Comparison of ENCODE assay signal across 18 cellular contexts in genomic region chr6:144580771-144581170, GRCh38.
"Had no signal": no experiment of that assay in that cellular context is flagged by ENCODE, and none has a peak within 500 bp of the region (broad histone marks: within the 10 kb centered on the region; RNA-seq: fewer than 3 reads in every experiment).

No MANE protein-coding gene starts in this region.

- H3K4me3 Mint-ChIP-seq: activated B cell treated with CpG ODN at 0.5 μM for 24 hours; activated CD4-positive, alpha-beta T cell treated with anti-CD3 and anti-CD28 coated beads, Interleukin-2, amount 10 ng/mL, durations not matched to agents 24 days and 14 days; neural crest cell had no signal

- H3K36me3 Mint-ChIP-seq: activated naive CD4-positive, alpha-beta T cell treated with anti-CD3 and anti-CD28 coated beads, Interleukin-2, amount 50 U/mL, for 72 hours had no signal

- DNase-seq: activated B cell treated with CpG ODN at 0.5 μM for 24 hours; activated CD4-positive, alpha-beta T cell treated with anti-CD3 and anti-CD28 coated beads, Interleukin-2, amount 10 ng/mL, durations not matched to agents 24 days and 14 days; central memory CD4-positive, alpha-beta T cell; cortex of kidney; effector memory CD4-positive, alpha-beta T cell; foreskin melanocyte; kidney glomerular epithelial cell; sigmoid colon; stimulated activated CD4-positive, alpha-beta T cell treated with anti-CD3 and anti-CD28 coated beads, Interleukin-12 subunit alpha, Interleukin-12 subunit beta, amount 100 ng/mL, for 4 hours; stimulated activated CD4-positive, alpha-beta T cell treated with anti-CD3 and anti-CD28 coated beads, Interleukin-2, amount 100 ng/mL, for 24 hours; stomach; testis; upper lobe of left lung had no signal

- H3K9me3 Mint-ChIP-seq: activated B cell treated with CpG ODN at 0.5 μM for 24 hours; activated CD4-positive, alpha-beta T cell treated with anti-CD3 and anti-CD28 coated beads, Interleukin-2, amount 10 ng/mL, durations not matched to agents 24 days and 14 days; activated naive CD4-positive, alpha-beta T cell treated with anti-CD3 and anti-CD28 coated beads, Interleukin-2, amount 50 U/mL, for 72 hours; brain; neural crest cell had no signal

- H3K27me3 Mint-ChIP-seq: activated B cell treated with CpG ODN at 0.5 μM for 24 hours; activated CD4-positive, alpha-beta T cell treated with anti-CD3 and anti-CD28 coated beads, Interleukin-2, amount 10 ng/mL, durations not matched to agents 24 days and 14 days; brain had no signal

- FAIRE-seq: TTC549 had no signal

- H3K27ac Mint-ChIP-seq: activated B cell treated with CpG ODN at 0.5 μM for 24 hours; activated CD4-positive, alpha-beta T cell treated with anti-CD3 and anti-CD28 coated beads, Interleukin-2, amount 10 ng/mL, durations not matched to agents 24 days and 14 days; activated naive CD4-positive, alpha-beta T cell treated with anti-CD3 and anti-CD28 coated beads, Interleukin-2, amount 50 U/mL, for 72 hours; brain had no signal

- ATAC-seq: activated naive CD4-positive, alpha-beta T cell treated with anti-CD3 and anti-CD28 coated beads, Interleukin-2, amount 50 U/mL, for 72 hours; SK-N-SH treated with all-trans-retinoic acid at 6 μM for 48 hours had no signal
